In genomic region chr12:14952295-14952995, GRCh38 we compare ENCODE assay signal across 8 cellular contexts. TPM values are rescaled to one million over a fixed set of nuclear protein-coding genes. Genes with fewer than 3 reads are reported as not detected.
DNase-seq lines count a peak whose midpoint lies in the region; ATAC-seq, FAIRE-seq and TF ChIP-seq lines count a peak whose summit lies in the region.

No MANE protein-coding gene starts in this region.

- intact Hi-C loops in ascending aorta (cut with DNase I): loop anchor here (5.0 kb wide), 2 partner anchors 40 to 255 kb away; no protein-coding TSS in a partner anchor

- H4K20me1 ChIP-seq in keratinocyte (ENCODE audit: control insufficient read depth, extremely low read depth, insufficient read depth, low read length): no peaks in the 10 kb centered on the region

- H3K27me3 ChIP-seq in ascending aorta: no peaks in the 10 kb centered on the region
- no peaks in the 10 kb centered on the region for H3K27me3 ChIP-seq in keratinocyte (ENCODE audit: control insufficient read depth, extremely low read depth, insufficient read depth, low read length)

- dilution Hi-C loops in keratinocyte (cut with MboI; ENCODE audit: extremely low pct_ligation_motif_present, low sequenced_read_pairs): no loop called here

- peak; percentile 96 for FAIRE-seq in keratinocyte (lab: Jason Lieb, UNC)

- no peak overlapping the region for H2AFZ ChIP-seq in keratinocyte (ENCODE audit: control insufficient read depth, low read length)

- peak overlapping the region; percentile 91 to 96 for H3K27ac ChIP-seq in ascending aorta
- peak overlapping the region; percentile 70 for H3K27ac ChIP-seq in keratinocyte (ENCODE audit: control insufficient read depth, insufficient read depth, low read length)

- no peak for TF ChIP-seq POLR2A in NB4 (IDR thresholded peaks at IDR 0.05; ENCODE audit: extremely low read depth, insufficient read length)

- H3K9me1 ChIP-seq in keratinocyte (ENCODE audit: control insufficient read depth, extremely low read depth, insufficient read depth, low read length): no peaks in the 10 kb centered on the region

- peaks cover 8% of the 10 kb centered on the region for H3K79me2 ChIP-seq in keratinocyte (ENCODE audit: control insufficient read depth, insufficient read depth, low read length)

- ATAC-seq in HG02571 (IDR thresholded peaks at IDR 0.05; ENCODE audit: unreplicated experiment): peak; percentile 57

- H3K4me2 ChIP-seq in keratinocyte (ENCODE audit: control insufficient read depth, extremely low read depth, insufficient read depth, low read depth, low read length): peak overlapping the region; percentile 57

- H3K4me3 ChIP-seq in NB4 (ENCODE audit: low read depth, low read length): no peak overlapping the region
- H3K4me3 ChIP-seq in ascending aorta: no peak overlapping the region
- no peak overlapping the region for H3K4me3 ChIP-seq in keratinocyte (ENCODE audit: control insufficient read depth in 2 of 3, extremely low read depth in 1 of 3, insufficient read depth in 2 of 3, low read depth in 1 of 3, low read length in 3 of 3)

- peak overlapping the region; percentile 5 for H3K9ac ChIP-seq in keratinocyte (ENCODE audit: control insufficient read depth, extremely low read depth, insufficient read depth, low read length)

- no peaks in the 10 kb centered on the region for H3K9me3 ChIP-seq in ascending aorta
- H3K9me3 ChIP-seq in keratinocyte (ENCODE audit: control insufficient read depth, low read depth, low read length): no peaks in the 10 kb centered on the region

- DNase-seq in activated gamma-delta T cell treated with Interleukin-2 at 50 U/mL for 16 hours: peak; percentile 33
- DNase-seq in activated gamma-delta T cell (lab: John Stamatoyannopoulos, UW): no peak
- peak; percentile 69 for DNase-seq in NB4 (ENCODE audit: low read depth)
- peak in 1 of 2 donors; percentile 73 for DNase-seq in ascending aorta (ENCODE audit: low spot score in 2 of 2)
- DNase-seq in keratinocyte (ENCODE audit: low read depth, low spot score): peak; percentile 70
- DNase-seq in superior temporal gyrus (ENCODE audit: extremely low spot score): peak; percentile 48
- no peak for DNase-seq in NCI-H1930 (lab: John Stamatoyannopoulos, UW)

- H3K4me1 ChIP-seq in ascending aorta (peaks cover 5 to 53% of the 10 kb centered on the region in 2 donors), keratinocyte (ENCODE audit: control insufficient read depth, extremely low read depth, insufficient read depth, low read length) (peaks cover 31% of the 10 kb centered on the region)

- TF ChIP-seq CTCF in NB4 (IDR thresholded peaks at IDR 0.05; ENCODE audit: low read depth, low read length): no peak
- TF ChIP-seq CTCF in ascending aorta (IDR thresholded peaks at IDR 0.05): no peak
- no peak for TF ChIP-seq CTCF in keratinocyte (optimal IDR thresholded peaks at IDR 0.05 in 1 of 3, IDR thresholded peaks at IDR 0.05 in 1 of 3, conservative IDR thresholded peaks at IDR 0.05 in 1 of 3; ENCODE audit: extremely low read depth in 1 of 3, insufficient read depth in 2 of 3, low read length in 3 of 3)

- peaks cover 0 to under 1% of the 10 kb centered on the region in 2 donors for H3K36me3 ChIP-seq in ascending aorta
- peaks cover 0 to 5% of the 10 kb centered on the region in 2 experiments for H3K36me3 ChIP-seq in keratinocyte (ENCODE audit: control insufficient read depth in 2 of 2, extremely low read depth in 1 of 2, insufficient read depth in 2 of 2, low read length in 2 of 2)

RNA-seq across cellular contexts. Expression of gene ARHGDIB, which starts 9.0 kb away (rescaled TPM):
- total RNA-seq in ascending aorta: 87.1 TPM
- polyA plus RNA-seq in keratinocyte: 78.5 to 190 TPM (median 164 TPM) in 3 replicates
- polyA plus RNA-seq in keratinocyte (2011; ENCODE audit: low read depth): 12.4 TPM
- polyA plus RNA-seq in keratinocyte (2011; cell fraction: cytosol; rRNA removed): 127 and 160 TPM in 2 replicates
- 67.0 and 69.6 TPM in 2 replicates for polyA plus RNA-seq in keratinocyte (2011; cell fraction: nucleus; rRNA removed)
- 26.7 and 109 TPM in 2 replicates for polyA plus RNA-seq in keratinocyte (2012; ENCODE audit: low replicate concordance)
- 113 to 158 TPM (median 147 TPM) in 3 replicates for polyA minus RNA-seq in keratinocyte
- polyA minus RNA-seq in keratinocyte (2011; cell fraction: cytosol; rRNA and poly(A)+ RNA removed): 42.0 TPM
- polyA minus RNA-seq in keratinocyte (2011; cell fraction: nucleus; rRNA and poly(A)+ RNA removed): 13.4 and 19.9 TPM in 2 replicates

RNA-seq across cellular contexts. Expression of gene ERP27, which starts 14.1 kb away (rescaled TPM):
- total RNA-seq in ascending aorta: not detected
- 0.06 to 0.18 TPM (median 0.17 TPM) in 3 replicates for polyA plus RNA-seq in keratinocyte
- polyA plus RNA-seq in keratinocyte (2011; ENCODE audit: low read depth): 0.60 TPM
- polyA plus RNA-seq in keratinocyte (2011; cell fraction: cytosol; rRNA removed): 0.10 and 0.19 TPM in 2 replicates
- polyA plus RNA-seq in keratinocyte (2011; cell fraction: nucleus; rRNA removed): 0.15 and 0.23 TPM in 2 replicates
- 0.05 and 0.93 TPM in 2 replicates for polyA plus RNA-seq in keratinocyte (2012; ENCODE audit: low replicate concordance)
- 0.10 to 0.33 TPM in 2 of 3 replicates, not detected in the other for polyA minus RNA-seq in keratinocyte
- not detected for polyA minus RNA-seq in keratinocyte (2011; cell fraction: cytosol; rRNA and poly(A)+ RNA removed)
- 0.47 TPM in 1 of 2 replicates, not detected in the other for polyA minus RNA-seq in keratinocyte (2011; cell fraction: nucleus; rRNA and poly(A)+ RNA removed)

RNA-seq across cellular contexts. Expression of gene PDE6H, which starts 20.4 kb away (rescaled TPM):
- not detected for total RNA-seq in ascending aorta
- polyA plus RNA-seq in keratinocyte: not detected in 3 replicates
- not detected for polyA plus RNA-seq in keratinocyte (2011; ENCODE audit: low read depth)
- polyA plus RNA-seq in keratinocyte (2011; cell fraction: cytosol; rRNA removed): not detected in 2 replicates
- polyA plus RNA-seq in keratinocyte (2011; cell fraction: nucleus; rRNA removed): not detected in 2 replicates
- not detected in 2 replicates for polyA plus RNA-seq in keratinocyte (2012; ENCODE audit: low replicate concordance)
- not detected in 3 replicates for polyA minus RNA-seq in keratinocyte
- not detected for polyA minus RNA-seq in keratinocyte (2011; cell fraction: cytosol; rRNA and poly(A)+ RNA removed)
- polyA minus RNA-seq in keratinocyte (2011; cell fraction: nucleus; rRNA and poly(A)+ RNA removed): not detected in 2 replicates

Comparison
In these comparisons a context has a peak if more than half of its experiments do, and no peak if none do; other contexts are left out.
1. DNase-seq: peak in activated gamma-delta T cell treated with Interleukin-2 at 50 U/mL for 16 hours (single experiment), NB4 (single experiment), keratinocyte (single experiment) and superior temporal gyrus (single experiment); none in activated gamma-delta T cell (single experiment) and NCI-H1930 (0 of 2).